In genomic region chr18:22559414-22560282, GRCh38 we compare ENCODE assay signal across 8 cellular contexts.
DNase-seq lines count a peak whose midpoint lies in the region; ATAC-seq and TF ChIP-seq lines count a peak whose summit lies in the region.

No MANE protein-coding gene starts in this region.

- H3K36me3 ChIP-seq in NT2/D1 (ENCODE audit: insufficient read depth, insufficient read length, low read length) = no peaks in the 10 kb centered on the region

- DNase-seq in GM20000 (ENCODE audit: low spot score) (peak; percentile 40), NT2/D1 (ENCODE audit: low read depth, low spot score) (no peak), left colon (peak; percentile 38 to 52)
- peak in 1 of 2 donors; percentile 12 for DNase-seq in central memory CD8-positive, alpha-beta T cell (ENCODE audit: low spot score in 2 of 2)
- DNase-seq in stimulated activated naive CD8-positive, alpha-beta T cell treated with anti-CD3 and anti-CD28 coated beads, Interleukin-15, Interleukin-2, amounts not matched to agents 100 U/mL and 50 U/mL, for 24 hours = peak; percentile 11
- DNase-seq in NK-92 treated with Interleukin-12 subunit alpha and Interleukin-12 subunit beta, amount 100 ng/mL, for 24 hours (lab: John Stamatoyannopoulos, UW) = no peak

- H3K27me3 ChIP-seq in NT2/D1 (ENCODE audit: insufficient read depth, insufficient read length) = peaks cover 24% of the 10 kb centered on the region

- peak; percentile 59 for ATAC-seq in central memory CD8-positive, alpha-beta T cell (replicated peaks; ENCODE audit: extremely low read depth, poor library complexity, severe bottlenecking)
- ATAC-seq in left colon (peak; percentile 66), GM19035 (IDR thresholded peaks at IDR 0.05; ENCODE audit: unreplicated experiment) (no peak)
- peak; percentile 59 for ATAC-seq in stimulated activated naive CD8-positive, alpha-beta T cell treated with anti-CD3 and anti-CD28 coated beads, Interleukin-15, Interleukin-2, amounts not matched to agents 100 U/mL and 50 U/mL, for 24 hours
- ATAC-seq in activated T-helper 17 cell treated with anti-CD3 and anti-CD28 coated beads, Interleukin-2, amount 50 U/mL, for 72 hours (replicated peaks) = no peak

- H3K36me3 Mint-ChIP-seq in central memory CD8-positive, alpha-beta T cell (ENCODE audit: insufficient read depth) = peaks cover 1% of the 10 kb centered on the region
- H3K36me3 Mint-ChIP-seq in activated T-helper 17 cell treated with anti-CD3 and anti-CD28 coated beads, Interleukin-2, amount 50 U/mL, for 72 hours (ENCODE audit: low read depth) = no peaks in the 10 kb centered on the region

- peak overlapping the region; percentile 73 for H3K4me3 Mint-ChIP-seq in central memory CD8-positive, alpha-beta T cell
- H3K4me3 Mint-ChIP-seq in activated T-helper 17 cell treated with anti-CD3 and anti-CD28 coated beads, Interleukin-2, amount 50 U/mL, for 72 hours = no peak overlapping the region

- peak overlapping the region; percentile 47 for H3K4me3 ChIP-seq in NT2/D1 (ENCODE audit: insufficient read length, low read depth)

- peaks cover 14% of the 10 kb centered on the region for H3K4me1 Mint-ChIP-seq in central memory CD8-positive, alpha-beta T cell
- no peaks in the 10 kb centered on the region for H3K4me1 Mint-ChIP-seq in activated T-helper 17 cell treated with anti-CD3 and anti-CD28 coated beads, Interleukin-2, amount 50 U/mL, for 72 hours

- TF ChIP-seq CTCF in GM20000 (IDR thresholded peaks at IDR 0.05; ENCODE audit: extremely low read depth, missing control alignments) = no peak

- intact Hi-C loops in left colon (cut with DNase I, micrococcal nuclease) = loop anchor here in 1 of 2 donors (5.0 to 10.0 kb wide), 2 partner anchors 385 to 662 kb away; no protein-coding TSS in a partner anchor

- H3K27me3 Mint-ChIP-seq in central memory CD8-positive, alpha-beta T cell = peaks cover 59% of the 10 kb centered on the region
- peaks cover 45% of the 10 kb centered on the region for H3K27me3 Mint-ChIP-seq in activated T-helper 17 cell treated with anti-CD3 and anti-CD28 coated beads, Interleukin-2, amount 50 U/mL, for 72 hours

- H3K27ac Mint-ChIP-seq in central memory CD8-positive, alpha-beta T cell (ENCODE audit: low read depth) = no peak overlapping the region
- H3K27ac Mint-ChIP-seq in activated T-helper 17 cell treated with anti-CD3 and anti-CD28 coated beads, Interleukin-2, amount 50 U/mL, for 72 hours = no peak overlapping the region

- H3K9ac ChIP-seq in NT2/D1 (ENCODE audit: insufficient read length, low read depth) = peak overlapping the region; percentile 61

- no peaks in the 10 kb centered on the region for H3K9me3 Mint-ChIP-seq in central memory CD8-positive, alpha-beta T cell
- H3K9me3 Mint-ChIP-seq in activated T-helper 17 cell treated with anti-CD3 and anti-CD28 coated beads, Interleukin-2, amount 50 U/mL, for 72 hours = no peaks in the 10 kb centered on the region

- no peaks in the 10 kb centered on the region for H3K4me1 ChIP-seq in NT2/D1 (ENCODE audit: insufficient read depth, insufficient read length)

- no peaks in the 10 kb centered on the region for H3K9me3 ChIP-seq in NT2/D1 (ENCODE audit: insufficient read depth, low read length)

Comparison
In these comparisons a context has a peak if more than half of its experiments do, and no peak if none do; other contexts are left out.
1. DNase-seq: peak in GM20000 (single experiment), left colon (2 of 2) and stimulated activated naive CD8-positive, alpha-beta T cell treated with anti-CD3 and anti-CD28 coated beads, Interleukin-15, Interleukin-2, amounts not matched to agents 100 U/mL and 50 U/mL, for 24 hours (single experiment); none in NT2/D1 (single experiment) and NK-92 treated with Interleukin-12 subunit alpha and Interleukin-12 subunit beta, amount 100 ng/mL, for 24 hours (single experiment).
2. ATAC-seq: peak in central memory CD8-positive, alpha-beta T cell (single experiment), left colon (single experiment) and stimulated activated naive CD8-positive, alpha-beta T cell treated with anti-CD3 and anti-CD28 coated beads, Interleukin-15, Interleukin-2, amounts not matched to agents 100 U/mL and 50 U/mL, for 24 hours (single experiment); none in GM19035 (single experiment) and activated T-helper 17 cell treated with anti-CD3 and anti-CD28 coated beads, Interleukin-2, amount 50 U/mL, for 72 hours (single experiment).